Comparison of ENCODE assay signal across 17 cellular contexts in the genomic region with DNA sequence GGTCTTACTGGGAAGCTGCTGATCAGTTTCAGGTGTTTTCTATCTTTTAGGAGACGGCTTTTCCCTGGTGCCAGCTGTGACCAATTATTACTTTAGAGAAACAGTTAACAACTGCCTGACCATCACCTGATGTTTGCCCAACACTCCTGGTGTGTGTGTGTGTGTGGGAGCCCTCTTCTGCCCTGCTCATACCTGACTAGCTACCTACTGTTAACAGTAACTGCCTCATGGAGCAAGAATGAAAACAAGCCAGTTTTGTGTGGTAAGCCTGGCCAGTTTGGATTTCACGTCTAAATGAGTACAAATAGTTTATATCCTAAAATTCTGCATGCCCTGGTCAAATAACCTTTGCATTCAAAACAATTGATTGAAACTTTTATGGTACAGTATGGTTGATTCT. TPM values are rescaled to one million over a fixed set of nuclear protein-coding genes. Genes with fewer than 3 reads are reported as not detected.
DNase-seq lines count a peak whose midpoint lies in the region; ATAC-seq and TF ChIP-seq lines count a peak whose summit lies in the region.
"Had no signal": no experiment of that assay in that cellular context is flagged by ENCODE, and none has a peak within 500 bp of the region (broad histone marks: within the 10 kb centered on the region; RNA-seq: fewer than 3 reads in every experiment).

No MANE protein-coding gene starts in this region.

- 0 out of 2 replicates have a peak overlapping the region, but pooled peaks have one; percentile 55 for H3K27ac ChIP-seq in BLaER1
- no peak overlapping the region for H3K27ac ChIP-seq in foreskin keratinocyte
- H3K27ac ChIP-seq in heart left ventricle: no peak overlapping the region
- H3K27ac ChIP-seq: RWPE1 had no signal

- H3K27ac Mint-ChIP-seq in mesothelial cell of epicardium: peak overlapping the region; percentile 10
- H3K27ac Mint-ChIP-seq: CD4-positive, alpha-beta T cell had no signal

- no peaks in the 10 kb centered on the region for H3K36me3 Mint-ChIP-seq in mesothelial cell of epicardium

- TF ChIP-seq POLR2A in heart left ventricle (IDR thresholded peaks at IDR 0.05): no peak

- no peak overlapping the region for H3K9ac ChIP-seq in BLaER1

- H3K4me3 ChIP-seq in BLaER1 (0 out of 2 replicates have a peak overlapping the region, but pooled peaks have one; percentile 4), heart left ventricle (no peak overlapping the region)
- H3K4me3 ChIP-seq: K562 had no signal

- H3K27me3 Mint-ChIP-seq in mesothelial cell of epicardium (ENCODE audit: low read depth): no peaks in the 10 kb centered on the region

- H3K4me1 ChIP-seq in BLaER1 (peaks cover 19% of the 10 kb centered on the region), foreskin keratinocyte (no peaks in the 10 kb centered on the region), heart left ventricle (peaks cover 0 to 20% (median 0%) of the 10 kb centered on the region in 12 donors)

- no peaks in the 10 kb centered on the region for H3K9me3 Mint-ChIP-seq in mesothelial cell of epicardium
- H3K9me3 Mint-ChIP-seq: CD4-positive, alpha-beta T cell had no signal

- H3K4me2 ChIP-seq in BLaER1: peak overlapping the region; percentile 80

- H3K4me3 Mint-ChIP-seq in mesothelial cell of epicardium: no peak overlapping the region
- H3K4me3 Mint-ChIP-seq: CD4-positive, alpha-beta T cell had no signal

- H3K27me3 ChIP-seq in BLaER1 (no peaks in the 10 kb centered on the region), foreskin keratinocyte (no peaks in the 10 kb centered on the region), heart left ventricle (no peaks in the 10 kb centered on the region)

- WGBS in heart left ventricle, 4 donors: 82 to 87% (median 84%) methylated on average over 2 of the region's 2 CpGs

- no peaks in the 10 kb centered on the region for H3K9me3 ChIP-seq in BLaER1
- H3K9me3 ChIP-seq in heart left ventricle: peaks cover 0 to 6% (median 0%) of the 10 kb centered on the region in 12 donors

- no peaks in the 10 kb centered on the region for H3K36me3 ChIP-seq in BLaER1
- H3K36me3 ChIP-seq in heart left ventricle: no peaks in the 10 kb centered on the region

- intact Hi-C loops in heart left ventricle (cut with DNase I): loop anchor here in 2 of 10 donors (10.0 kb wide), 1 partner anchor 1596 kb away; no protein-coding TSS in a partner anchor

- no peak for TF ChIP-seq CTCF in foreskin keratinocyte (conservative IDR thresholded peaks at IDR 0.05)
- TF ChIP-seq CTCF in mesothelial cell of epicardium (IDR thresholded peaks at IDR 0.05; ENCODE audit: unreplicated experiment): no peak
- no peak for TF ChIP-seq CTCF in heart left ventricle (IDR thresholded peaks at IDR 0.05)

- DNase-seq in NCI-H69 (lab: John Stamatoyannopoulos, UW): peak; percentile 76
- DNase-seq in foreskin keratinocyte: peak; percentile 16 to 57
- DNase-seq in mesothelial cell of epicardium (ENCODE audit: low spot score in 2 of 2, unreplicated experiment in 2 of 2): no peak
- no peak for DNase-seq in heart left ventricle
- DNase-seq in NCI-H446 treated with DMSO at 0.1 percent for 48 hours (lab: John Stamatoyannopoulos, UW): no peak
- DNase-seq in activated effector memory CD4-positive, alpha-beta T cell treated with anti-CD3 and anti-CD28 coated beads, Interleukin-2, amount 50 U/mL, for 16 hours: no peak
- DNase-seq: AML-193; CD4-positive, alpha-beta T cell; DND-41; GDM1; NCI-H1436 treated with DMSO at 0.1 percent for 48 hours; NCI-H2081 treated with DMSO at 0.1 percent for 48 hours; NCI-H345 had no signal

- H4K20me1 ChIP-seq in BLaER1: no peaks in the 10 kb centered on the region

- ATAC-seq in foreskin keratinocyte: no peak
- ATAC-seq in heart left ventricle: no peak
- ATAC-seq in HG02763 (IDR thresholded peaks at IDR 0.05; ENCODE audit: unreplicated experiment): no peak
- ATAC-seq: K562 had no signal

- peaks cover 9% of the 10 kb centered on the region for H3K4me1 Mint-ChIP-seq in mesothelial cell of epicardium

RNA-seq across cellular contexts. Expression of a gene that starts 46.1 kb away (rescaled TPM):
- total RNA-seq in foreskin keratinocyte (21.6 and 24.8 TPM in 2 replicates), mesothelial cell of epicardium (25.9 to 29.4 TPM (median 29.1 TPM) in 3 replicates), heart left ventricle (10 to 100 TPM in 8 of 9 donors, 1 to 10 TPM in 1; 8.2 to 23.6 (median 16.9) TPM)
- polyA plus RNA-seq in foreskin keratinocyte (32.4 and 32.8 TPM in 2 replicates), heart left ventricle (10 to 100 TPM; 10.0 to 20.8 TPM)

Comparison
In these comparisons a context has a peak if more than half of its experiments do, and no peak if none do; other contexts are left out.
1. DNase-seq: peak in NCI-H69 (single experiment) and foreskin keratinocyte (2 of 2); none in mesothelial cell of epicardium (0 of 2), heart left ventricle (0 of 5), NCI-H446 treated with DMSO at 0.1 percent for 48 hours (single experiment) and activated effector memory CD4-positive, alpha-beta T cell treated with anti-CD3 and anti-CD28 coated beads, Interleukin-2, amount 50 U/mL, for 16 hours (single experiment).